10 cellular contexts compared by ENCODE assay signal in genomic region chr16:456891-457483, GRCh38. TPM values are rescaled to one million over a fixed set of nuclear protein-coding genes. Genes with fewer than 3 reads are reported as not detected.
DNase-seq lines count a peak whose midpoint lies in the region; ATAC-seq and TF ChIP-seq lines count a peak whose summit lies in the region.
"Had no signal": no experiment of that assay in that cellular context is flagged by ENCODE, and none has a peak within 500 bp of the region (broad histone marks: within the 10 kb centered on the region; RNA-seq: fewer than 3 reads in every experiment).

No MANE protein-coding gene starts in this region.

- no peak overlapping the region for H2AK5ac ChIP-seq in trophoblast cell (ENCODE audit: low read length)

- no peak overlapping the region for H3K14ac ChIP-seq in trophoblast cell (ENCODE audit: low read length)

- DNase-seq in DMS79 (lab: John Stamatoyannopoulos, UW) = peak; percentile 35
- DNase-seq in SK-N-MC (ENCODE audit: low read depth, low spot score) = no peak
- no peak for DNase-seq in glutamatergic neuron
- DNase-seq in trophoblast cell = peak in 1 of 2 donors; percentile 40
- no peak for DNase-seq in activated CD4-positive, alpha-beta T cell treated with anti-CD3 and anti-CD28 coated beads, Interleukin-2, amount 10 ng/mL, durations not matched to agents 7 days and 5 days
- no peak for DNase-seq in NCI-H1694 treated with DMSO at 0.1 percent for 48 hours (lab: John Stamatoyannopoulos, UW)
- no peak for DNase-seq in H4 (ENCODE audit: low spot score)
- DNase-seq: activated naive CD4-positive, alpha-beta T cell treated with anti-CD3 and anti-CD28 coated beads for 36 hours; DND-41 had no signal

- H3K79me2 ChIP-seq in trophoblast cell (ENCODE audit: control insufficient read depth, insufficient read depth, low read length, poor library complexity) = peaks cover 4% of the 10 kb centered on the region

- H3K36me3 ChIP-seq in SK-N-MC (ENCODE audit: insufficient read depth, low read length) (no peaks in the 10 kb centered on the region), trophoblast cell (ENCODE audit: control insufficient read depth in 1 of 2, insufficient read depth in 2 of 2, low read length in 2 of 2) (peaks cover 4% of the 10 kb centered on the region in 2 experiments)

- H3K9me3 Mint-ChIP-seq in glutamatergic neuron (ENCODE audit: unreplicated experiment) = peaks cover 5% of the 10 kb centered on the region
- H3K9me3 Mint-ChIP-seq in activated CD4-positive, alpha-beta T cell treated with anti-CD3 and anti-CD28 coated beads, Interleukin-2, amount 10 ng/mL, durations not matched to agents 7 days and 5 days = no peaks in the 10 kb centered on the region
- H3K9me3 Mint-ChIP-seq: activated naive CD4-positive, alpha-beta T cell treated with anti-CD3 and anti-CD28 coated beads for 36 hours had no signal

- H2AFZ ChIP-seq in trophoblast cell (ENCODE audit: insufficient read depth, low read length, poor library complexity) = no peak overlapping the region

- peak overlapping the region; percentile 14 for H2BK120ac ChIP-seq in trophoblast cell (ENCODE audit: insufficient read depth, low read length, poor library complexity)

- H3K36me3 Mint-ChIP-seq in glutamatergic neuron (ENCODE audit: unreplicated experiment) = no peaks in the 10 kb centered on the region
- no peaks in the 10 kb centered on the region for H3K36me3 Mint-ChIP-seq in activated CD4-positive, alpha-beta T cell treated with anti-CD3 and anti-CD28 coated beads, Interleukin-2, amount 10 ng/mL, durations not matched to agents 7 days and 5 days (ENCODE audit: low read depth)

- H4K12ac ChIP-seq in trophoblast cell (ENCODE audit: low read depth, low read length) = no peak overlapping the region

- peak overlapping the region; percentile 50 for H2BK5ac ChIP-seq in trophoblast cell (ENCODE audit: low read depth, low read length, poor library complexity)

- CTCF ChIA-PET in activated CD4-positive, alpha-beta T cell treated with anti-CD3 and anti-CD28 coated beads, Interleukin-2, amount 10 ng/mL, durations not matched to agents 7 days and 5 days (lab: Charles Lee) = no interaction called here

- POLR2A ChIA-PET in activated CD4-positive, alpha-beta T cell treated with anti-CD3 and anti-CD28 coated beads, Interleukin-2, amount 10 ng/mL, durations not matched to agents 7 days and 5 days (lab: Charles Lee) = no interaction called here

- no CpG with 5 or more reads among the region's 11 CpGs for WGBS in trophoblast cell (ENCODE audit: extremely low coverage, insufficient coverage, insufficient read length)

- peaks cover 6% of the 10 kb centered on the region for H3K27me3 Mint-ChIP-seq in glutamatergic neuron (ENCODE audit: unreplicated experiment)
- H3K27me3 Mint-ChIP-seq in activated CD4-positive, alpha-beta T cell treated with anti-CD3 and anti-CD28 coated beads, Interleukin-2, amount 10 ng/mL, durations not matched to agents 7 days and 5 days = no peaks in the 10 kb centered on the region

- H3K9me3 ChIP-seq in SK-N-MC (ENCODE audit: low read depth, low read length) (no peaks in the 10 kb centered on the region), trophoblast cell (ENCODE audit: insufficient read depth, low read depth, low read length) (no peaks in the 10 kb centered on the region)

- no peak overlapping the region for H3K4me2 ChIP-seq in trophoblast cell (ENCODE audit: low read length)

- no peak overlapping the region for H4K8ac ChIP-seq in trophoblast cell (ENCODE audit: low read depth, low read length)

- no peak overlapping the region for H3K4ac ChIP-seq in trophoblast cell (ENCODE audit: low read depth, low read length)

- no peak overlapping the region for H3K23ac ChIP-seq in trophoblast cell (ENCODE audit: low read length)

- ATAC-seq in HG02870 (IDR thresholded peaks at IDR 0.05; ENCODE audit: unreplicated experiment) = no peak

- H3K4me3 Mint-ChIP-seq in glutamatergic neuron (ENCODE audit: unreplicated experiment) = peak overlapping the region; percentile 47
- H3K4me3 Mint-ChIP-seq in activated CD4-positive, alpha-beta T cell treated with anti-CD3 and anti-CD28 coated beads, Interleukin-2, amount 10 ng/mL, durations not matched to agents 7 days and 5 days = no peak overlapping the region
- H3K4me3 Mint-ChIP-seq: activated naive CD4-positive, alpha-beta T cell treated with anti-CD3 and anti-CD28 coated beads for 36 hours had no signal

- no peak overlapping the region for H3K18ac ChIP-seq in trophoblast cell (ENCODE audit: low read length)

- H3K27ac ChIP-seq in SK-N-MC (peak overlapping the region; percentile 66), trophoblast cell (ENCODE audit: low read depth, low read length) (peak overlapping the region; percentile 50)

- H3K4me3 ChIP-seq in SK-N-MC (no peak overlapping the region), trophoblast cell (ENCODE audit: low read depth, low read length) (no peak overlapping the region)

- H2BK12ac ChIP-seq in trophoblast cell (ENCODE audit: low read length) = peak overlapping the region; percentile 27

- H3K4me1 ChIP-seq in trophoblast cell (ENCODE audit: control insufficient read depth in 1 of 2, insufficient read depth in 2 of 2, low read length in 2 of 2) = peaks cover 9 to 12% of the 10 kb centered on the region in 2 experiments

- no peaks in the 10 kb centered on the region for H3K27me3 ChIP-seq in trophoblast cell (ENCODE audit: insufficient read depth, low read length)

- no peak overlapping the region for H4K91ac ChIP-seq in trophoblast cell (ENCODE audit: low read depth, low read length)

- peak overlapping the region; percentile 30 for H3K27ac Mint-ChIP-seq in glutamatergic neuron (ENCODE audit: unreplicated experiment)
- H3K27ac Mint-ChIP-seq in activated CD4-positive, alpha-beta T cell treated with anti-CD3 and anti-CD28 coated beads, Interleukin-2, amount 10 ng/mL, durations not matched to agents 7 days and 5 days = no peak overlapping the region
- H3K27ac Mint-ChIP-seq: activated naive CD4-positive, alpha-beta T cell treated with anti-CD3 and anti-CD28 coated beads for 36 hours had no signal

- TF ChIP-seq CTCF in glutamatergic neuron (IDR thresholded peaks at IDR 0.05; ENCODE audit: partially characterized antibody, unreplicated experiment) = no peak

- H3K79me1 ChIP-seq in trophoblast cell (ENCODE audit: low read length) = peaks cover 5% of the 10 kb centered on the region

- peaks cover 11% of the 10 kb centered on the region for H3K4me1 Mint-ChIP-seq in glutamatergic neuron (ENCODE audit: low read depth, unreplicated experiment)
- H3K4me1 Mint-ChIP-seq in activated CD4-positive, alpha-beta T cell treated with anti-CD3 and anti-CD28 coated beads, Interleukin-2, amount 10 ng/mL, durations not matched to agents 7 days and 5 days = peaks cover 6% of the 10 kb centered on the region

- H3K9ac ChIP-seq in SK-N-MC (ENCODE audit: insufficient read length) = peak overlapping the region; percentile 7
- no peak overlapping the region for H3K9ac ChIP-seq in trophoblast cell (ENCODE audit: low read length)

RNA-seq across cellular contexts. Expression of gene RAB11FIP3, which starts 31.5 kb away (rescaled TPM):
- total RNA-seq in glutamatergic neuron (ENCODE audit: unreplicated experiment) = 103 TPM
- polyA plus RNA-seq in trophoblast cell (2013) = 13.6 and 14.0 TPM in 2 replicates
- 10 to 100 TPM; 22.7 to 26.0 TPM for total RNA-seq in activated CD4-positive, alpha-beta T cell treated with anti-CD3 and anti-CD28 coated beads, Interleukin-2, amount 10 ng/mL, durations not matched to agents 7 days and 5 days
- total RNA-seq in H4 (2014; rRNA removed; shearing (Covaris generic)) = 5.4 and 11.5 TPM in 2 replicates

RNA-seq across cellular contexts. Expression of gene DECR2, which starts 55.3 kb away (rescaled TPM):
- total RNA-seq in glutamatergic neuron (ENCODE audit: unreplicated experiment) = 26.2 TPM
- polyA plus RNA-seq in trophoblast cell (2013) = 13.6 TPM in 2 replicates
- 1 to 10 TPM; 5.3 to 6.9 TPM for total RNA-seq in activated CD4-positive, alpha-beta T cell treated with anti-CD3 and anti-CD28 coated beads, Interleukin-2, amount 10 ng/mL, durations not matched to agents 7 days and 5 days
- total RNA-seq in H4 (2014; rRNA removed; shearing (Covaris generic)) = 5.9 and 8.7 TPM in 2 replicates

RNA-seq across cellular contexts. Expression of gene NME4, which starts 60.0 kb away (rescaled TPM):
- total RNA-seq in glutamatergic neuron (ENCODE audit: unreplicated experiment) = 82.6 TPM
- polyA plus RNA-seq in trophoblast cell (2013) = 175 and 192 TPM in 2 replicates
- total RNA-seq in activated CD4-positive, alpha-beta T cell treated with anti-CD3 and anti-CD28 coated beads, Interleukin-2, amount 10 ng/mL, durations not matched to agents 7 days and 5 days = 10 to 100 TPM; 27.0 to 30.9 TPM
- 87.5 and 95.3 TPM in 2 replicates for total RNA-seq in H4 (2014; rRNA removed; shearing (Covaris generic))
